8 cellular contexts compared by ENCODE assay signal in the genomic region with DNA sequence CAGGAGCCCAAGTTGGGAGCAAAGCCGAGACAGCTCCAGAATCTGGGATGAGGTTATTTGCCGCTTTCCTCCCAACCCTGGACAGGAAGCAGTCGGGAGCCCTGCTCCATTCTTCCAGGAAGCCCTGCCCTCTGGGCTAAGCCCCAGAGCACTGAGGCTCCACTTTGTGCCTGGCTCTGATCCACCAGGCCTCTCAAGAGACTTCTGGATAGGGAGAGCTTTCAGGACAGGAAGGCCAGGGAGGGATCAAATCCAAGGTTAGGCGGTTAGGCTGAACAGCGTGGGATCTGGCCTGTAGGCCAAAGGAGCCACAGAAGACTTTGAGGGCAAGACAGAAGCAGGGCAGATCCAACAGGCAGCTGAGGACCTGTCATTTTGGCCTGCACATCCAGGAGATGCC. TPM values are rescaled to one million over a fixed set of nuclear protein-coding genes. Genes with fewer than 3 reads are reported as not detected.
A peak's percentile ranks its signal among the peaks of the same experiment; 100 is the strongest.
DNase-seq lines count a peak whose midpoint lies in the region; ATAC-seq and TF ChIP-seq lines count a peak whose summit lies in the region.

No MANE protein-coding gene starts in this region.

- DNase-seq in BE2C (peak; percentile 48), cardiac fibroblast (ENCODE audit: low read depth in 2 of 2) (peak; percentile 76 to 94), lower leg skin (ENCODE audit: low spot score in 2 of 2) (peak in 1 of 2 donors; percentile 92), COR-L47 (lab: John Stamatoyannopoulos, UW) (no peak)

- peaks cover 22 to 33% (median 22%) of the 10 kb centered on the region in 3 donors for H3K4me1 Mint-ChIP-seq in IgD-negative memory B cell

- WGBS in lower leg skin, 2 donors: 14 to 19% methylated on average over 5 of the region's 5 CpGs
- 92% methylated on average over 5 of the region's 5 CpGs for WGBS in thymus

- intact Hi-C loops in lower leg skin (cut with DNase I; ENCODE audit: low total_unique reads): no loop called here

- no peak for TF ChIP-seq POLR2A in lower leg skin (IDR thresholded peaks at IDR 0.05)

- peak overlapping the region in 2 of 3 donors; percentile 66 to 69 for H3K27ac Mint-ChIP-seq in IgD-negative memory B cell

- H3K36me3 Mint-ChIP-seq in IgD-negative memory B cell: no peaks in the 10 kb centered on the region

- no peak for ATAC-seq in HG02840 (IDR thresholded peaks at IDR 0.05; ENCODE audit: low FRiP score, unreplicated experiment)
- no peak for ATAC-seq in HG03354 (IDR thresholded peaks at IDR 0.05; ENCODE audit: poor library complexity, severe bottlenecking, unreplicated experiment)

- H3K9me3 ChIP-seq in BE2C (no peaks in the 10 kb centered on the region), thymus (ENCODE audit: control insufficient read depth) (no peaks in the 10 kb centered on the region)

- TF ChIP-seq CTCF in BE2C (IDR thresholded peaks at IDR 0.05; ENCODE audit: low read depth, low read length) (no peak), cardiac fibroblast (IDR thresholded peaks at IDR 0.05; ENCODE audit: low read depth, low read length) (no peak), lower leg skin (IDR thresholded peaks at IDR 0.05) (no peak)

- H3K27me3 ChIP-seq in BE2C (no peaks in the 10 kb centered on the region), thymus (ENCODE audit: control insufficient read depth, insufficient read depth) (no peaks in the 10 kb centered on the region)

- H3K4me3 ChIP-seq in BE2C (ENCODE audit: low read depth, low read length): peak overlapping the region; percentile 87
- H3K4me3 ChIP-seq in cardiac fibroblast (replicated peaks in 1 of 2; ENCODE audit: low read depth in 2 of 2, low read length in 2 of 2): peak overlapping the region; percentile 56 to 66
- H3K4me3 ChIP-seq in lower leg skin (ENCODE audit: low read depth, poor library complexity, severe bottlenecking): peak overlapping the region; percentile 44
- peak overlapping the region; percentile 73 for H3K4me3 ChIP-seq in thymus (ENCODE audit: low read length)

- no peaks in the 10 kb centered on the region for H3K36me3 ChIP-seq in BE2C
- peaks cover 30% of the 10 kb centered on the region for H3K36me3 ChIP-seq in thymus (ENCODE audit: control insufficient read depth, insufficient read depth)

- no peak overlapping the region for H3K27ac ChIP-seq in thymus (ENCODE audit: low read depth)

- peak overlapping the region in 3 of 4 donors; percentile 83 to 94 (median 90) for H3K4me3 Mint-ChIP-seq in IgD-negative memory B cell

- no peaks in the 10 kb centered on the region for H3K27me3 Mint-ChIP-seq in IgD-negative memory B cell

- no peaks in the 10 kb centered on the region for H3K9me3 Mint-ChIP-seq in IgD-negative memory B cell

- H3K4me1 ChIP-seq in BE2C (peaks cover 4% of the 10 kb centered on the region; the same call in 1 of the 2 replicates), thymus (ENCODE audit: control insufficient read depth, insufficient read depth, low read length) (peaks cover 23% of the 10 kb centered on the region)

RNA-seq across cellular contexts. Expression of a gene that starts 0.8 kb away (rescaled TPM):
- polyA plus RNA-seq in BE2C (2012; ENCODE audit: insufficient read depth, insufficient read length, low read depth): 41.5 TPM
- polyA plus RNA-seq in IgD-negative memory B cell: 6.6 TPM
- total RNA-seq in lower leg skin: 10 to 100 TPM; 14.4 to 24.6 (median 23.9) TPM
- polyA plus RNA-seq in thymus: 19.1 TPM

RNA-seq across cellular contexts. Expression of a gene that starts 3.3 kb away (rescaled TPM):
- 54.6 TPM for polyA plus RNA-seq in BE2C (2012; ENCODE audit: insufficient read depth, insufficient read length, low read depth)
- polyA plus RNA-seq in IgD-negative memory B cell: 43.4 TPM
- total RNA-seq in lower leg skin: 10 to 100 TPM; 48.5 to 73.7 (median 60.3) TPM
- 35.7 TPM for polyA plus RNA-seq in thymus
